ENCODE assay signal across 12 cellular contexts in genomic region chr15:75739791-75740190, GRCh38. TPM values are rescaled to one million over a fixed set of nuclear protein-coding genes. Genes with fewer than 3 reads are reported as not detected.
A peak's percentile ranks its signal among the peaks of the same experiment; 100 is the strongest.
DNase-seq lines count a peak whose midpoint lies in the region; ATAC-seq and TF ChIP-seq lines count a peak whose summit lies in the region.
"Had no signal": no experiment of that assay in that cellular context is flagged by ENCODE, and none has a peak within 500 bp of the region (broad histone marks: within the 10 kb centered on the region; RNA-seq: fewer than 3 reads in every experiment).

No MANE protein-coding gene starts in this region.

- H3K36me3 ChIP-seq in CD4-positive, alpha-beta memory T cell (ENCODE audit: insufficient read depth, low read length): no peaks in the 10 kb centered on the region
- no peaks in the 10 kb centered on the region for H3K36me3 ChIP-seq in GM23338 (ENCODE audit: insufficient read depth)
- H3K36me3 ChIP-seq in PC-9 (ENCODE audit: low read depth): no peaks in the 10 kb centered on the region

- no peak overlapping the region for H3K4me2 ChIP-seq in GM23338
- H3K4me2 ChIP-seq in PC-9: no peak overlapping the region

- H4K20me1 ChIP-seq in GM23338 (replicated peaks; ENCODE audit: insufficient read depth) (no peaks in the 10 kb centered on the region), PC-9 (ENCODE audit: insufficient read depth) (no peaks in the 10 kb centered on the region)

- no peaks in the 10 kb centered on the region for H3K9me3 Mint-ChIP-seq in CD4-positive, alpha-beta memory T cell
- H3K9me3 Mint-ChIP-seq in GM23338 (peaks cover 39% of the 10 kb centered on the region), brain (peaks cover 3 to 7% (median 6%) of the 10 kb centered on the region in 5 experiments), neural crest cell (peaks cover 8% of the 10 kb centered on the region)

- no peaks in the 10 kb centered on the region for H3K9me3 ChIP-seq in CD4-positive, alpha-beta memory T cell (ENCODE audit: control insufficient read depth in 1 of 2, low read length in 2 of 2)
- no peaks in the 10 kb centered on the region for H3K9me3 ChIP-seq in PC-9 (ENCODE audit: insufficient read depth, low read depth)

- no peak overlapping the region for H2AFZ ChIP-seq in GM23338
- no peak overlapping the region for H2AFZ ChIP-seq in PC-9

- no peak for DNase-seq in CD4-positive, alpha-beta memory T cell
- DNase-seq in GM23338 (ENCODE audit: low spot score): no peak
- no peak for DNase-seq in neural crest cell (ENCODE audit: low read depth, low spot score)
- no peak for DNase-seq in PC-9
- no peak for DNase-seq in OCI-M2 (lab: John Stamatoyannopoulos, UW; ENCODE audit: unreplicated experiment)
- no peak for DNase-seq in NCI-H2227 (lab: John Stamatoyannopoulos, UW; ENCODE audit: unreplicated experiment)
- DNase-seq: activated CD4-positive, alpha-beta T cell treated with anti-CD3 and anti-CD28 coated beads for 48 hours; C1 segment of cervical spinal cord; NCI-H2081; NCI-H748 treated with DMSO at 0.1 percent for 48 hours; trophoblast cell had no signal

- H3K79me2 ChIP-seq in GM23338 (replicated peaks; ENCODE audit: insufficient read depth) (no peaks in the 10 kb centered on the region), PC-9 (ENCODE audit: low read depth) (no peaks in the 10 kb centered on the region)

- no peaks in the 10 kb centered on the region for H3K36me3 Mint-ChIP-seq in CD4-positive, alpha-beta memory T cell
- H3K36me3 Mint-ChIP-seq in GM23338 (ENCODE audit: low read depth) (peaks cover 18% of the 10 kb centered on the region; the same call in 2 of the 3 replicates), brain (no peaks in the 10 kb centered on the region), neural crest cell (ENCODE audit: low read depth) (no peaks in the 10 kb centered on the region)

- POLR2A ChIA-PET in CD4-positive, alpha-beta memory T cell (lab: Charles Lee; ENCODE audit: partially characterized antibody): no interaction called here
- POLR2A ChIA-PET in PC-9 (lab: Charles Lee; ENCODE audit: unreplicated experiment): no interaction called here

- no peak overlapping the region for H3K4me3 ChIP-seq in CD4-positive, alpha-beta memory T cell (ENCODE audit: low read length in 2 of 2)
- H3K4me3 ChIP-seq in GM23338 (no peak overlapping the region), PC-9 (no peak overlapping the region)

- H3F3A ChIP-seq in GM23338 (replicated peaks; ENCODE audit: low read depth) (no peaks in the 10 kb centered on the region), PC-9 (ENCODE audit: insufficient read depth, low read depth) (no peaks in the 10 kb centered on the region)

- no TSS peak for BruUV-seq in PC-9 (replicated peaks; lab: Mats Ljungman, UMichigan)

- no peaks in the 10 kb centered on the region for H3K27me3 ChIP-seq in CD4-positive, alpha-beta memory T cell (ENCODE audit: insufficient read depth, low read length)
- H3K27me3 ChIP-seq in GM23338 (ENCODE audit: insufficient read depth) (peaks cover 17% of the 10 kb centered on the region), PC-9 (ENCODE audit: insufficient read depth, low read depth) (no peaks in the 10 kb centered on the region)

- H3K4me1 ChIP-seq in CD4-positive, alpha-beta memory T cell (ENCODE audit: insufficient read depth, low read length): peaks cover 13% of the 10 kb centered on the region
- H3K4me1 ChIP-seq in GM23338 (ENCODE audit: insufficient read depth): no peaks in the 10 kb centered on the region; the same call in 1 of the 2 replicates
- no peaks in the 10 kb centered on the region for H3K4me1 ChIP-seq in PC-9 (replicated peaks; ENCODE audit: insufficient read depth)

- ATAC-seq in GM23338: no peak

- peaks cover 1 to 3% of the 10 kb centered on the region in 2 donors for H3K27me3 Mint-ChIP-seq in CD4-positive, alpha-beta memory T cell
- peaks cover 26% of the 10 kb centered on the region for H3K27me3 Mint-ChIP-seq in GM23338 (ENCODE audit: insufficient read depth, low read depth, poor library complexity)
- peaks cover 18% of the 10 kb centered on the region for H3K27me3 Mint-ChIP-seq in brain
- peaks cover 15% of the 10 kb centered on the region for H3K27me3 Mint-ChIP-seq in neural crest cell (ENCODE audit: low read depth)

- H3K27ac ChIP-seq in CD4-positive, alpha-beta memory T cell (ENCODE audit: low read depth, low read length): no peak overlapping the region
- H3K27ac ChIP-seq in GM23338 (ENCODE audit: low read depth): no peak overlapping the region
- no peak overlapping the region for H3K27ac ChIP-seq in PC-9

- H3K9me2 ChIP-seq in GM23338 (ENCODE audit: insufficient read depth) (peaks cover 9% of the 10 kb centered on the region), PC-9 (ENCODE audit: insufficient read depth) (no peaks in the 10 kb centered on the region)

- CTCF ChIA-PET in CD4-positive, alpha-beta memory T cell (lab: Charles Lee; ENCODE audit: partially characterized antibody): interaction anchor here (1.4 to 1.7 kb wide), 2 partner anchors 11 to 62 kb away, joined by 3 to 4 read pairs; no protein-coding TSS in a partner anchor
- CTCF ChIA-PET in PC-9 (lab: Charles Lee): no interaction called here

- H3K27ac Mint-ChIP-seq in CD4-positive, alpha-beta memory T cell: peak overlapping the region in 6 of 7 donors; percentile 40 to 92 (median 78)
- no peak overlapping the region for H3K27ac Mint-ChIP-seq in GM23338
- peak overlapping the region in 1 of 5 experiments; percentile 60 for H3K27ac Mint-ChIP-seq in brain
- no peak overlapping the region for H3K27ac Mint-ChIP-seq in neural crest cell (ENCODE audit: unreplicated experiment)

- H3K4me1 Mint-ChIP-seq in CD4-positive, alpha-beta memory T cell: peaks cover 5 to 17% (median 5%) of the 10 kb centered on the region in 4 donors
- H3K4me1 Mint-ChIP-seq in GM23338 (peaks cover 24% of the 10 kb centered on the region), brain (peaks cover 29% of the 10 kb centered on the region), neural crest cell (peaks cover 25% of the 10 kb centered on the region)

- no peak for TF ChIP-seq CTCF in GM23338 (conservative IDR thresholded peaks at IDR 0.05; ENCODE audit: low read depth in 2 of 2)
- no peak for TF ChIP-seq CTCF in brain (conservative IDR thresholded peaks at IDR 0.05)
- no peak for TF ChIP-seq CTCF in neural crest cell (conservative IDR thresholded peaks at IDR 0.05)
- no peak for TF ChIP-seq CTCF in PC-9 (conservative IDR thresholded peaks at IDR 0.05)

- intact Hi-C loops in CD4-positive, alpha-beta memory T cell (cut with micrococcal nuclease): loop anchor here (2.0 to 10.0 kb wide), 2 partner anchors 19 to 165 kb away; partner anchors contain the start of gene FBXO22
- intact Hi-C loops in PC-9 (cut with micrococcal nuclease; ENCODE audit: unreplicated experiment): no loop called here

- H3K4me3 Mint-ChIP-seq in CD4-positive, alpha-beta memory T cell: peak overlapping the region; percentile 82 to 87 (median 86)
- peak overlapping the region; percentile 30; the same call in 1 of the 3 replicates for H3K4me3 Mint-ChIP-seq in GM23338
- peak overlapping the region; percentile 68 to 91 (median 71) for H3K4me3 Mint-ChIP-seq in brain
- H3K4me3 Mint-ChIP-seq in neural crest cell: peak overlapping the region; percentile 73

TF ChIP-seq in GM23338, 12 proteins besides CTCF, POLR2A, EP300 and RAD21 (continues in another document):
- TF ChIP-seq ZNF114 (CRISPR knock-in tag; IDR thresholded peaks at IDR 0.05): no peak
- TF ChIP-seq REST (IDR thresholded peaks at IDR 0.05; ENCODE audit: unreplicated experiment): no peak
- TF ChIP-seq EZH2 (IDR thresholded peaks at IDR 0.05; ENCODE audit: low read depth, unreplicated experiment): no peak
- no peak for TF ChIP-seq ZNF331 (CRISPR knock-in tag; IDR thresholded peaks at IDR 0.05; ENCODE audit: low read depth)
- no peak for TF ChIP-seq STAT1 (IDR thresholded peaks at IDR 0.05; ENCODE audit: unreplicated experiment)
- no peak for TF ChIP-seq ETS1 (IDR thresholded peaks at IDR 0.05)
- no peak for TF ChIP-seq EZH2phosphoT487 (IDR thresholded peaks at IDR 0.05; ENCODE audit: unreplicated experiment)
- no peak for TF ChIP-seq JUNB (IDR thresholded peaks at IDR 0.05; ENCODE audit: unreplicated experiment)

RNA-seq across cellular contexts. Expression of gene CSPG4, which starts 27.1 kb away (rescaled TPM):
- total RNA-seq in CD4-positive, alpha-beta memory T cell: not detected
- not detected for polyA plus RNA-seq in CD4-positive, alpha-beta memory T cell
- total RNA-seq in GM23338 (2014; rRNA removed; shearing (Covaris generic)): 3.6 and 4.0 TPM in 2 replicates
- polyA plus RNA-seq in GM23338 (2016; fragmentation: Nextera tagmentation; extraction: Ambion mirVana) (0.27 and 0.33 TPM in 2 replicates), brain (ENCODE audit: insufficient read depth, low read depth, low replicate concordance) (11.3 TPM)
- total RNA-seq in neural crest cell (5.3 and 5.4 TPM in 2 replicates), PC-9 (2021) (2.4 and 2.6 TPM in 2 replicates)

Comparison
In these comparisons a context has a peak if more than half of its experiments do, and no peak if none do; other contexts are left out.
1. H3K27ac Mint-ChIP-seq: peak in CD4-positive, alpha-beta memory T cell (6 of 7); none in GM23338 (single experiment) and neural crest cell (single experiment).
2. H3K4me3 Mint-ChIP-seq: peak in every context shown above with its lines; median percentile 86 in CD4-positive, alpha-beta memory T cell; 73 in neural crest cell; 71 in brain; 30 in GM23338.